Comparison of ENCODE assay signal across 8 cellular contexts in the genomic region with DNA sequence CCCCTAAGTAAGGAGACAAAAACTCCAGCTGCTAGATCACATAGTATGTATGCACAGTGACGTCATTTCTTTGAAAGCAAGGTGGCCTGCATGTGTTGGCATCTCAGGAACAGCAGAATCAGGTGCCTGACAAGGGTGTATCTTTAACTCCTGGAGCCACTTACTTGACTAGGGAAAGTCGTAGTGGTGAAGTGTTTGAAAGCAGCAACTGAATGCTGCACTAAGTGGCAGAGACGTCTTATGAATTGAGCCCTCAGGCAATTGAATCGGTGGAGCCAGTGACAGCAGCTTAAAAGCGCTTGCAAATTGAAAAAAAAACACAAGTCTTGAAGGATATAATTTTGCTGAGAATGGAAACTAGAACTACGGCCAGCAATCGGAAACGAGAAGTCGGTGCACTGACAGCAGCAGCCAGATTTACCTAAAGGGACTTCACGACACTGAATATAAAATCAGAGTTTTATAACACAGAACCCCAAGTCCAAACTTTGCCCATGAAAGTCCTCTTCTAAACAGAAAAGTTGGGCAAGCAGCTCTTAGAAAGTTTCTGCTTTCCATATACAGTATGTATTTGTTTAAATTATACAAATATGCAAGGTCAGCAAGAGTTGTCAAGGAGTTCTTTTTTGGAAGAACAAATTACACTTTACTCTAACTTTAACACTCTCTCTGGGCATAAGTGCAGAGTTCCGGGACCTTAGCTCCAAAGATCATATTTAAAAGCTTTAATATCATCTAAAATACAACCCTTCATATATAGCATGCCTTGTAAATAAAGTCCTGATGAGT. TPM values are rescaled to one million over a fixed set of nuclear protein-coding genes. Genes with fewer than 3 reads are reported as not detected.
DNase-seq lines count a peak whose midpoint lies in the region; ATAC-seq, FAIRE-seq and TF ChIP-seq lines count a peak whose summit lies in the region.

No MANE protein-coding gene starts in this region.

- peaks cover 6% of the 10 kb centered on the region for H3K27me3 Mint-ChIP-seq in CD8-positive, alpha-beta T cell (ENCODE audit: low read depth)

- peaks cover 5% of the 10 kb centered on the region for H3K4me1 Mint-ChIP-seq in CD8-positive, alpha-beta T cell (ENCODE audit: low read depth)

- peak overlapping the region; percentile 18 for H3K4me2 ChIP-seq in parathyroid adenoma (ENCODE audit: low read length)

- H3K9me3 Mint-ChIP-seq in CD8-positive, alpha-beta T cell, result no peaks in the 10 kb centered on the region

- no peak overlapping the region for H3K27ac ChIP-seq in CD8-positive, alpha-beta T cell (ENCODE audit: low read depth, low read length)
- no peak overlapping the region for H3K27ac ChIP-seq in parathyroid adenoma

- TF ChIP-seq CTCF in CD8-positive, alpha-beta T cell (IDR thresholded peaks at IDR 0.05), result no peak
- TF ChIP-seq CTCF in bronchial epithelial cell (IDR thresholded peaks at IDR 0.05; ENCODE audit: insufficient read depth, low read length, severe bottlenecking) (no peak), parathyroid adenoma (IDR thresholded peaks at IDR 0.05) (no peak)

- ATAC-seq in CD8-positive, alpha-beta T cell, result peak; percentile 17
- ATAC-seq in GM19438 (IDR thresholded peaks at IDR 0.05; ENCODE audit: low read depth, unreplicated experiment) (peak; percentile 37), HG03378 (IDR thresholded peaks at IDR 0.05; ENCODE audit: unreplicated experiment) (peak; percentile 35)

- POLR2A ChIA-PET in CD8-positive, alpha-beta T cell (lab: Charles Lee), result no interaction called here

- no peaks in the 10 kb centered on the region for H3K9me3 ChIP-seq in CD8-positive, alpha-beta T cell (ENCODE audit: low read length)
- H3K9me3 ChIP-seq in parathyroid adenoma (ENCODE audit: control insufficient read depth, low read length), result no peaks in the 10 kb centered on the region

- H3K36me3 Mint-ChIP-seq in CD8-positive, alpha-beta T cell, result no peaks in the 10 kb centered on the region

- peaks cover 19% of the 10 kb centered on the region for H3K4me1 ChIP-seq in CD8-positive, alpha-beta T cell (ENCODE audit: insufficient read depth, low read length)
- peaks cover 2% of the 10 kb centered on the region for H3K4me1 ChIP-seq in parathyroid adenoma

- no peak overlapping the region for H3K27ac Mint-ChIP-seq in CD8-positive, alpha-beta T cell

- H3K4me3 Mint-ChIP-seq in CD8-positive, alpha-beta T cell, result no peak overlapping the region

- no peak overlapping the region for H3K9ac ChIP-seq in parathyroid adenoma

- no peak overlapping the region for H2AFZ ChIP-seq in parathyroid adenoma

- no peaks in the 10 kb centered on the region for H3K27me3 ChIP-seq in CD8-positive, alpha-beta T cell (ENCODE audit: insufficient read depth, low read length)
- H3K27me3 ChIP-seq in bronchial epithelial cell (ENCODE audit: control insufficient read depth, insufficient read depth, low read length) (no peaks in the 10 kb centered on the region), parathyroid adenoma (ENCODE audit: control insufficient read depth, insufficient read depth, low read length) (no peaks in the 10 kb centered on the region)

- intact Hi-C loops in CD8-positive, alpha-beta T cell (cut with DNase I, micrococcal nuclease), result no loop called here

- CTCF ChIA-PET in CD8-positive, alpha-beta T cell (lab: Charles Lee), result interaction anchor here (2.1 kb wide), 1 partner anchor 8 kb away, joined by 5 read pairs; no protein-coding TSS in a partner anchor

- no peaks in the 10 kb centered on the region for H3K79me2 ChIP-seq in parathyroid adenoma

- no peak for DNase-seq in CD8-positive, alpha-beta T cell
- peak; percentile 37 for DNase-seq in bronchial epithelial cell (ENCODE audit: low read depth)
- DNase-seq in 8988T, result no peak
- DNase-seq in NCI-H510A treated with DMSO at 0.1 percent for 48 hours (lab: John Stamatoyannopoulos, UW), result no peak
- no peak for DNase-seq in ureter (ENCODE audit: low spot score)

- peak overlapping the region; percentile 20 for H3K4me3 ChIP-seq in CD8-positive, alpha-beta T cell (ENCODE audit: low read depth, low read length)
- no peak overlapping the region for H3K4me3 ChIP-seq in bronchial epithelial cell (ENCODE audit: low read depth, low read length)
- H3K4me3 ChIP-seq in parathyroid adenoma (ENCODE audit: low read depth, low read length), result no peak overlapping the region

- no peaks in the 10 kb centered on the region for H3K36me3 ChIP-seq in CD8-positive, alpha-beta T cell (ENCODE audit: insufficient read depth, low read length)
- no peaks in the 10 kb centered on the region for H3K36me3 ChIP-seq in bronchial epithelial cell (ENCODE audit: control insufficient read depth, insufficient read depth, low read length)
- no peaks in the 10 kb centered on the region for H3K36me3 ChIP-seq in parathyroid adenoma (ENCODE audit: control insufficient read depth, insufficient read depth, low read length)

- no peak for FAIRE-seq in bronchial epithelial cell (lab: Jason Lieb, UNC)

RNA-seq across cellular contexts. Expression of a gene that starts 1.1 kb away (rescaled TPM):
- not detected for total RNA-seq in CD8-positive, alpha-beta T cell
- total RNA-seq in bronchial epithelial cell (0.26 TPM in 1 of 2 replicates, not detected in the other), ureter (9.2 TPM)
